Comparison of ENCODE assay signal across 11 cellular contexts in the genomic region with DNA sequence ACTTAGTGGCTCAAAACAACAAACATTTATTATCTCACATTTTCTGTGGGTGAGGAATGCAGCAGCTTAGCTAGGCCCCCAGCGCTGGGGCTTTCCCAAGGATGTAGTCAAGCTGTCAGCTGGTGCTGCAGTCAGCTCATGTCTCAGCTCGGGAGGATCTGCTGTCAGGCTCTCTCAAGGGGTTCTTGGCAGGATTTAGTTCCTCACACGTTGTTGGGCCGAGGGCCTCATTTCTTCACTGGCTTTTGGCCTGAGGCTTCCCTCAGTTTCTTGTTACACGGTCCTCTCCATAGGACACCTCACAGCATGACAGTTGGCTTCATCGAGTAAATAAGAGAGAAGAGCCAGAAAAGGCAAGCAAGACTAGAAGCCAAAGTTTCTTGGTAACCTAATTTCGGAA. TPM values are rescaled to one million over a fixed set of nuclear protein-coding genes. Genes with fewer than 3 reads are reported as not detected.
A peak's percentile ranks its signal among the peaks of the same experiment; 100 is the strongest.
DNase-seq lines count a peak whose midpoint lies in the region; ATAC-seq and TF ChIP-seq lines count a peak whose summit lies in the region.
"Had no signal": no experiment of that assay in that cellular context is flagged by ENCODE, and none has a peak within 500 bp of the region (broad histone marks: within the 10 kb centered on the region; RNA-seq: fewer than 3 reads in every experiment).

No MANE protein-coding gene starts in this region.

- peak overlapping the region; percentile 70 for H2AFZ ChIP-seq in neural progenitor cell (replicated peaks)

- H3K27ac ChIP-seq in neural progenitor cell: no peak overlapping the region
- H3K27ac ChIP-seq: HL-60, stomach had no signal

- no peak overlapping the region for H3K4me3 Mint-ChIP-seq in neural progenitor cell

- no peak overlapping the region for H3K4me3 ChIP-seq in neural progenitor cell
- H3K4me3 ChIP-seq: stomach had no signal

- no peak for TF ChIP-seq CTCF in neural progenitor cell (IDR thresholded peaks at IDR 0.05)

- H3K36me3 ChIP-seq in neural progenitor cell: no peaks in the 10 kb centered on the region
- H3K36me3 ChIP-seq: stomach had no signal

- peak; percentile 57 for DNase-seq in cerebellar cortex (ENCODE audit: low spot score)
- DNase-seq in neural progenitor cell (ENCODE audit: low spot score): peak; percentile 28
- DNase-seq in NCI-H1930 (lab: John Stamatoyannopoulos, UW): no peak
- DNase-seq in COLO668 (lab: John Stamatoyannopoulos, UW; ENCODE audit: unreplicated experiment): no peak
- DNase-seq: occipital lobe, stomach had no signal

- no peaks in the 10 kb centered on the region for H3K36me3 Mint-ChIP-seq in neural progenitor cell

- ATAC-seq in GM18868 (IDR thresholded peaks at IDR 0.05; ENCODE audit: unreplicated experiment) (peak; percentile 92), HG03108 (IDR thresholded peaks at IDR 0.05; ENCODE audit: unreplicated experiment) (peak; percentile 50), HG03571 (IDR thresholded peaks at IDR 0.05; ENCODE audit: unreplicated experiment) (no peak), GM18519 (IDR thresholded peaks at IDR 0.05; ENCODE audit: low FRiP score, unreplicated experiment) (no peak)

- H3K4me1 ChIP-seq in neural progenitor cell: no peaks in the 10 kb centered on the region
- H3K4me1 ChIP-seq: stomach had no signal

- H4K20me1 ChIP-seq in neural progenitor cell (ENCODE audit: low read depth): no peaks in the 10 kb centered on the region

- no peak overlapping the region for H3K9ac ChIP-seq in neural progenitor cell

- peaks cover 7% of the 10 kb centered on the region for H3K4me1 Mint-ChIP-seq in neural progenitor cell

- no peak overlapping the region for H3K27ac Mint-ChIP-seq in neural progenitor cell

- H3K27me3 ChIP-seq in neural progenitor cell: no peaks in the 10 kb centered on the region

- no peaks in the 10 kb centered on the region for H3K9me3 Mint-ChIP-seq in neural progenitor cell

- no peak overlapping the region for H3K4me2 ChIP-seq in neural progenitor cell

- H3F3A ChIP-seq in neural progenitor cell (ENCODE audit: low read depth): peaks cover 9% of the 10 kb centered on the region

- no peaks in the 10 kb centered on the region for H3K79me2 ChIP-seq in neural progenitor cell (ENCODE audit: low read depth)

- no peaks in the 10 kb centered on the region for H3K9me3 ChIP-seq in neural progenitor cell (ENCODE audit: low read depth)
- H3K9me3 ChIP-seq: stomach had no signal

- peaks cover 3% of the 10 kb centered on the region for H3K27me3 Mint-ChIP-seq in neural progenitor cell (ENCODE audit: insufficient read depth, low read depth)

RNA-seq across cellular contexts. Expression of a gene that starts 13.7 kb away (rescaled TPM):
- total RNA-seq in neural progenitor cell (ENCODE audit: low replicate concordance): 148 and 232 TPM in 2 replicates

RNA-seq across cellular contexts. Expression of a gene that starts 24.2 kb away (rescaled TPM):
- 1.7 and 2.2 TPM in 2 replicates for total RNA-seq in neural progenitor cell (ENCODE audit: low replicate concordance)
- total RNA-seq: stomach had no signal

Comparison
In these comparisons a context has a peak if more than half of its experiments do, and no peak if none do; other contexts are left out.
1. ATAC-seq: peak in GM18868 (single experiment) and HG03108 (single experiment); none in HG03571 (single experiment) and GM18519 (single experiment).
2. DNase-seq: peak in cerebellar cortex (single experiment) and neural progenitor cell (single experiment); none in NCI-H1930 (0 of 2) and COLO668 (single experiment).